Comparison of ENCODE assay signal across 19 cellular contexts in the genomic region with DNA sequence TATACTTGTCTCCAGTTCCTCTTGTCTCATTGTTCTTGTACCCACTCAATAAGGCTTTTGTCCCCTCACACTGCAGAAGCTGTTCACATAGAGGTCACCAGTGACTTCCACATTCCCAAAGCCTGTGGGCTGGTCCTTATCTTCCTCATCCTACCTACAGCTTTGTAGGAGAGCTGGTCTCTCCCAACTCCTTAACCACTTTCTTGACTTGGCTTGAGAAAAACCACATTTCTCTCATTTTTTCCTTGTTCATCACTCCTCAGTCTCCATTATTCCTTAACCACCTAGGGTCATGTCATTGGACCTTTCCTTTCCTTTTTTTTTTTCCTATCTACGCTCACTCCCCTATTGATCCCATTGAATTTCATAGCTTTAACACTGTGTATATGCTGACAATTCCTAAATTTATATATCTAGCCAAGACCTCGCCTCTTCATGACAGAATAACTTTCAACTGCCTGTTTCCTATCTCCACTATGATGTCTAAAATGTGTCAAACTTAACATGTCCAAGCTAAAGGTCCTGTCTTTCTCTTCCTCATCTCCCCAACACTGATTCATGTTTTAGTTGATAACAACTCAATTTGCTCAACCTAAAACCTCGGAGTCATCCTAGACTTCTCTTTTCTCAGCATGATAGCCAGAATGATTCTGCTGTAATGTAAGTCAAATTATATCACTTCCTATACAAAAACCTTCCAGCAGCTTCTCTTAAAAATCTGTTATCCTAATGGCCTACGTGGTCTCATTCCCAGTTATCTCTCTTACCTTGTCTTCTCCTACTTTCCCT.
"Had no signal": no experiment of that assay in that cellular context is flagged by ENCODE, and none has a peak within 500 bp of the region (broad histone marks: within the 10 kb centered on the region; RNA-seq: fewer than 3 reads in every experiment).

No MANE protein-coding gene starts in this region.

- H3K4me1 ChIP-seq: neural progenitor cell, testis had no signal

- H3K27ac ChIP-seq: left ventricle myocardium inferior, neural progenitor cell, psoas muscle, testis, vagina had no signal

- H2AFZ ChIP-seq: neural progenitor cell had no signal

- H3K9ac ChIP-seq: neural progenitor cell had no signal

- H3K27me3 ChIP-seq: neural progenitor cell, testis, vagina had no signal

- H3K27ac Mint-ChIP-seq: activated naive CD4-positive, alpha-beta T cell treated with anti-CD3 and anti-CD28 coated beads, Interleukin-2, amount 50 U/mL, for 24 hours; effector memory CD8-positive, alpha-beta T cell; naive thymus-derived CD8-positive, alpha-beta T cell; neural progenitor cell; type B pancreatic cell; WTC11 had no signal

- H3K27me3 Mint-ChIP-seq: activated naive CD4-positive, alpha-beta T cell treated with anti-CD3 and anti-CD28 coated beads, Interleukin-2, amount 50 U/mL, for 24 hours; effector memory CD8-positive, alpha-beta T cell; naive thymus-derived CD8-positive, alpha-beta T cell; type B pancreatic cell had no signal

- H3K4me2 ChIP-seq: neural progenitor cell had no signal

- H3K4me3 ChIP-seq: left ventricle myocardium inferior, neural progenitor cell, psoas muscle, testis, vagina had no signal

- H3K4me1 Mint-ChIP-seq: activated naive CD4-positive, alpha-beta T cell treated with anti-CD3 and anti-CD28 coated beads, Interleukin-2, amount 50 U/mL, for 24 hours; neural progenitor cell; WTC11 had no signal

- DNase-seq: activated gamma-delta T cell treated with Interleukin-2 at 50 U/mL for 16 hours; activated T-cell treated with anti-CD3 and anti-CD28 coated beads, Interleukin-2, amount 50 U/mL, for 1 hour; aorta; central memory CD4-positive, alpha-beta T cell; effector memory CD8-positive, alpha-beta T cell; foreskin melanocyte; head of caudate nucleus; hypothalamus; left ventricle myocardium inferior; naive thymus-derived CD8-positive, alpha-beta T cell; psoas muscle; right cardiac atrium; stimulated activated naive CD4-positive, alpha-beta T cell; testis had no signal

- H3K4me3 Mint-ChIP-seq: activated naive CD4-positive, alpha-beta T cell treated with anti-CD3 and anti-CD28 coated beads, Interleukin-2, amount 50 U/mL, for 24 hours; effector memory CD8-positive, alpha-beta T cell; naive thymus-derived CD8-positive, alpha-beta T cell; neural progenitor cell; type B pancreatic cell; WTC11 had no signal

- H3K9me3 ChIP-seq: left ventricle myocardium inferior, psoas muscle, testis, vagina had no signal

- H3K9me3 Mint-ChIP-seq: activated naive CD4-positive, alpha-beta T cell treated with anti-CD3 and anti-CD28 coated beads, Interleukin-2, amount 50 U/mL, for 24 hours; effector memory CD8-positive, alpha-beta T cell; naive thymus-derived CD8-positive, alpha-beta T cell; neural progenitor cell; type B pancreatic cell; WTC11 had no signal
